ENCODE assay signal across 1 cellular context in genomic region chr11:129277216-129277838, GRCh38.
TF ChIP-seq lines count a peak whose summit lies in the region.

No MANE protein-coding gene starts in this region.

TF ChIP-seq in WTC11, 78 proteins besides CTCF, POLR2A, EP300 and RAD21 (continued from another document):
- TF ChIP-seq, protein P1, sequence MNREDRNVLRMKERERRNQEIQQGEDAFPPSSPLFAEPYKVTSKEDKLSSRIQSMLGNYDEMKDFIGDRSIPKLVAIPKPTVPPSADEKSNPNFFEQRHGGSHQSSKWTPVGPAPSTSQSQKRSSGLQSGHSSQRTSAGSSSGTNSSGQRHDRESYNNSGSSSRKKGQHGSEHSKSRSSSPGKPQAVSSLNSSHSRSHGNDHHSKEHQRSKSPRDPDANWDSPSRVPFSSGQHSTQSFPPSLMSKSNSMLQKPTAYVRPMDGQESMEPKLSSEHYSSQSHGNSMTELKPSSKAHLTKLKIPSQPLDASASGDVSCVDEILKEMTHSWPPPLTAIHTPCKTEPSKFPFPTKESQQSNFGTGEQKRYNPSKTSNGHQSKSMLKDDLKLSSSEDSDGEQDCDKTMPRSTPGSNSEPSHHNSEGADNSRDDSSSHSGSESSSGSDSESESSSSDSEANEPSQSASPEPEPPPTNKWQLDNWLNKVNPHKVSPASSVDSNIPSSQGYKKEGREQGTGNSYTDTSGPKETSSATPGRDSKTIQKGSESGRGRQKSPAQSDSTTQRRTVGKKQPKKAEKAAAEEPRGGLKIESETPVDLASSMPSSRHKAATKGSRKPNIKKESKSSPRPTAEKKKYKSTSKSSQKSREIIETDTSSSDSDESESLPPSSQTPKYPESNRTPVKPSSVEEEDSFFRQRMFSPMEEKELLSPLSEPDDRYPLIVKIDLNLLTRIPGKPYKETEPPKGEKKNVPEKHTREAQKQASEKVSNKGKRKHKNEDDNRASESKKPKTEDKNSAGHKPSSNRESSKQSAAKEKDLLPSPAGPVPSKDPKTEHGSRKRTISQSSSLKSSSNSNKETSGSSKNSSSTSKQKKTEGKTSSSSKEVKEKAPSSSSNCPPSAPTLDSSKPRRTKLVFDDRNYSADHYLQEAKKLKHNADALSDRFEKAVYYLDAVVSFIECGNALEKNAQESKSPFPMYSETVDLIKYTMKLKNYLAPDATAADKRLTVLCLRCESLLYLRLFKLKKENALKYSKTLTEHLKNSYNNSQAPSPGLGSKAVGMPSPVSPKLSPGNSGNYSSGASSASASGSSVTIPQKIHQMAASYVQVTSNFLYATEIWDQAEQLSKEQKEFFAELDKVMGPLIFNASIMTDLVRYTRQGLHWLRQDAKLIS (CRISPR knock-in tag; IDR thresholded peaks at IDR 0.05; ENCODE audit: borderline replicate concordance), result no peak
- TF ChIP-seq ELF4 (CRISPR knock-in tag; IDR thresholded peaks at IDR 0.05; ENCODE audit: low read depth), result no peak
